Comparison of ENCODE assay signal across 17 cellular contexts in the genomic region with DNA sequence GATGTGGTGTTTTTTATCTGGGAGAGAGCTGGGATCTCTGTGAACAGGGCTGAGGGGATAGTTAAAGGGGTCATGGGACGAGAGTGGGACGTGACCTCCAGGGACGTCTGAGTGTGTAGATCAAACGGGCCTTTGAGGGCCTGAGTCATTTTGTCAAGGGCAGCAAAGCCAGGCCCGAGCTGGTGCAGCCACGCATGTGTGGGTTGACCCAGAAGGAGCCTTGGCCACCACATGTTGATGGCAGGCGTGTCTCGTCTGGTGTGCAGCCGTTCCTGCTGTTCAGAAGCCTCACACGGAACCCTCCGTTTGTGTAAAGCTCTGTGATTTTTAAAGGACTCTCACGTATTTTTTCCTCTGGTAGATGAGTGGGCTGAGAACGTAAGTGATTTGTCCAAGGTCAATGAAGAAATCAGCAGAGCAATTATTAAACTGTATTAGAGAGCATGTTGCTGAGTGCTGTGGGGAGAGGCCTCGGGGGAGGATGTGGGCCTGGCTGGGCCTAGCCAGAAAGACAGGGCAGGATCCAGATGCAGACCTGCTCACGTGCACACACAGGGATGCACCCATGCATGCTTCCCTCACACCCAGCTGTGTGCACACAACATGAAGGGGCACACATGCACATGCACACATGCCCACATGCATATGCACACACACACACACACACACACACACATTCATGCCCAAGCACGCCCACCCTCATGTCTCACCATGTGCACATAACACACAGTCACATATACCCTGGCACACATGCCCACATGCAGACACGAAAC.
DNase-seq lines count a peak whose midpoint lies in the region; ATAC-seq and TF ChIP-seq lines count a peak whose summit lies in the region.
"Had no signal": no experiment of that assay in that cellular context is flagged by ENCODE, and none has a peak within 500 bp of the region (broad histone marks: within the 10 kb centered on the region; RNA-seq: fewer than 3 reads in every experiment).

No MANE protein-coding gene starts in this region.

- BruUV-seq in OCI-LY7 (replicated peaks; lab: Mats Ljungman, UMichigan) (no TSS peak), A673 (replicated peaks; lab: Mats Ljungman, UMichigan) (no TSS peak)

- peaks cover 4 to 41% (median 33%) of the 10 kb centered on the region in 10 experiments; a peak in 17 of 20 replicates for H3K4me1 ChIP-seq in BLaER1 treated with 17β-estradiol and CSF1 and Interleukin-3, amounts not matched to agents 10 nM and 100 nM
- H3K4me1 ChIP-seq in OCI-LY7 (ENCODE audit: insufficient read depth, low read length, poor library complexity, severe bottlenecking) (peaks cover 37% of the 10 kb centered on the region), mesendoderm (ENCODE audit: control insufficient read depth, low read depth, low read length) (peaks cover 3% of the 10 kb centered on the region), thyroid gland (peaks cover 0 to 21% of the 10 kb centered on the region in 2 donors), A673 (ENCODE audit: insufficient read depth, low read length, poor library complexity, severe bottlenecking) (no peaks in the 10 kb centered on the region)
- H3K4me1 ChIP-seq: Caco-2 had no signal

- H4K8ac ChIP-seq in mesendoderm (ENCODE audit: low read depth, low read length) = no peak overlapping the region

- no peaks in the 10 kb centered on the region for H3K79me2 ChIP-seq in OCI-LY7 (ENCODE audit: insufficient read depth, low read depth, low read length)
- H3K79me2 ChIP-seq in mesendoderm (ENCODE audit: control insufficient read depth, insufficient read depth, low read length) = no peaks in the 10 kb centered on the region

- H3K79me1 ChIP-seq in mesendoderm (ENCODE audit: low read length) = no peaks in the 10 kb centered on the region

- no peak overlapping the region for H2BK5ac ChIP-seq in mesendoderm (ENCODE audit: low read length)

- DNase-seq in OCI-LY7 (ENCODE audit: low spot score) = peak; percentile 67
- DNase-seq in mesendoderm = no peak
- peak; percentile 83 to 84 for DNase-seq in thyroid gland
- DNase-seq in T-helper 1 cell = no peak
- DNase-seq in A673 (ENCODE audit: low spot score) = no peak
- no peak for DNase-seq in T-helper 17 cell
- DNase-seq: Caco-2; CD4-positive, alpha-beta memory T cell; DMS 273 treated with DMSO at 0.1 percent for 48 hours; GOT3; Kasumi-1; NCI-H1417 treated with DMSO at 0.1 percent for 48 hours; NCI-H187; NCI-H446; NCI-H526; SHP77 had no signal

- H2BK15ac ChIP-seq in mesendoderm (replicated peaks; ENCODE audit: low read depth) = no peak overlapping the region

- peak overlapping the region in 4 of 11 experiments; percentile 31 to 60 (median 55); a peak in 7 of 22 replicates for H3K27ac ChIP-seq in BLaER1 treated with 17β-estradiol and CSF1 and Interleukin-3, amounts not matched to agents 10 nM and 100 nM
- H3K27ac ChIP-seq in OCI-LY7 (ENCODE audit: low read depth, low read length, poor library complexity, severe bottlenecking) (no peak overlapping the region), mesendoderm (ENCODE audit: low read depth, low read length) (no peak overlapping the region), thyroid gland (no peak overlapping the region), A673 (ENCODE audit: low read depth, low read length, poor library complexity, severe bottlenecking) (no peak overlapping the region)

- H3K18ac ChIP-seq in mesendoderm (ENCODE audit: low read length) = no peak overlapping the region

- no peak for TF ChIP-seq POLR2A in thyroid gland (IDR thresholded peaks at IDR 0.05)

- no peaks in the 10 kb centered on the region for H3K36me3 Mint-ChIP-seq in T-helper 17 cell (ENCODE audit: low read depth)
- H3K36me3 Mint-ChIP-seq: CD4-positive, alpha-beta memory T cell had no signal

- H3K56ac ChIP-seq in mesendoderm (ENCODE audit: low read length) = peak overlapping the region; percentile 25

- ATAC-seq in T-helper 17 cell = no peak

- H3K23ac ChIP-seq in mesendoderm (ENCODE audit: low read length) = no peak overlapping the region

- H2BK120ac ChIP-seq in mesendoderm (ENCODE audit: low read depth, low read length) = no peak overlapping the region

- intact Hi-C loops in OCI-LY7 (cut with micrococcal nuclease; ENCODE audit: unreplicated experiment) (loop anchor here (2.0 kb wide), 1 partner anchor 87 kb away; no protein-coding TSS in a partner anchor), thyroid gland (cut with DNase I) (no loop called here), A673 (cut with micrococcal nuclease; ENCODE audit: unreplicated experiment) (no loop called here)

- CTCF ChIA-PET in OCI-LY7 (lab: Charles Lee; ENCODE audit: unreplicated experiment) = no interaction called here
- CTCF ChIA-PET in A673 (lab: Charles Lee) = no interaction called here

- peaks cover 0 to 78% (median 0%) of the 10 kb centered on the region in 11 experiments; a peak in 7 of 22 replicates for H3K27me3 ChIP-seq in BLaER1 treated with 17β-estradiol and CSF1 and Interleukin-3, amounts not matched to agents 10 nM and 100 nM
- H3K27me3 ChIP-seq in mesendoderm (ENCODE audit: insufficient read depth, low read length, poor library complexity) (no peaks in the 10 kb centered on the region), thyroid gland (no peaks in the 10 kb centered on the region), A673 (replicated peaks; ENCODE audit: insufficient read depth, low read depth, low read length, poor library complexity) (no peaks in the 10 kb centered on the region)

- H3K9me3 ChIP-seq in BLaER1 treated with 17β-estradiol and CSF1 and Interleukin-3, amounts not matched to agents 10 nM and 100 nM (replicated peaks in 1 of 11) = peaks cover under 1 to 6% (median 2%) of the 10 kb centered on the region in 11 experiments; a peak in 19 of 22 replicates
- H3K9me3 ChIP-seq in OCI-LY7 (ENCODE audit: low read length) (no peaks in the 10 kb centered on the region), thyroid gland (no peaks in the 10 kb centered on the region), A673 (ENCODE audit: low read depth, low read length, poor library complexity, severe bottlenecking) (no peaks in the 10 kb centered on the region), T-helper 17 cell (ENCODE audit: control insufficient read depth, low read length, poor library complexity, severe bottlenecking) (no peaks in the 10 kb centered on the region)
- H3K9me3 ChIP-seq: Caco-2 had no signal

- H4K20me1 ChIP-seq in BLaER1 treated with 17β-estradiol and CSF1 and Interleukin-3, amounts not matched to agents 10 nM and 100 nM = peaks cover 0 to 11% (median 0%) of the 10 kb centered on the region in 11 experiments; a peak in 3 of 22 replicates
- H4K20me1 ChIP-seq in OCI-LY7 (ENCODE audit: insufficient read depth, low read length) = no peaks in the 10 kb centered on the region

- peak overlapping the region in 9 of 11 experiments; percentile 43 to 85 (median 76); a peak in 18 of 22 replicates for H3K4me2 ChIP-seq in BLaER1 treated with 17β-estradiol and CSF1 and Interleukin-3, amounts not matched to agents 10 nM and 100 nM
- H3K4me2 ChIP-seq in OCI-LY7 (ENCODE audit: low read length) (peak overlapping the region; percentile 30), mesendoderm (ENCODE audit: low read length) (no peak overlapping the region)

- H3K9ac ChIP-seq in BLaER1 treated with 17β-estradiol and CSF1 and Interleukin-3, amounts not matched to agents 10 nM and 100 nM = peak overlapping the region in 3 of 11 experiments; percentile 7 to 36 (median 24); a peak in 1 of 22 replicates
- H3K9ac ChIP-seq in mesendoderm (ENCODE audit: low read length) = no peak overlapping the region

- H3K27me3 Mint-ChIP-seq in T-helper 17 cell = peaks cover 27% of the 10 kb centered on the region

- no peaks in the 10 kb centered on the region for H3K4me1 Mint-ChIP-seq in T-helper 17 cell
- H3K4me1 Mint-ChIP-seq: CD4-positive, alpha-beta memory T cell had no signal

- H3K4me3 Mint-ChIP-seq in T-helper 17 cell = no peak overlapping the region
- H3K4me3 Mint-ChIP-seq: CD4-positive, alpha-beta memory T cell had no signal

- no peak overlapping the region for H3K4ac ChIP-seq in mesendoderm (ENCODE audit: low read depth, low read length)

- POLR2A ChIA-PET in OCI-LY7 (lab: Charles Lee) (no interaction called here), A673 (lab: Charles Lee; ENCODE audit: low non-redundant PET) (no interaction called here)

- TF ChIP-seq CTCF in OCI-LY7 (conservative IDR thresholded peaks at IDR 0.05; ENCODE audit: low read length) (no peak), thyroid gland (IDR thresholded peaks at IDR 0.05) (no peak), A673 (conservative IDR thresholded peaks at IDR 0.05; ENCODE audit: low read depth, low read length) (no peak)

- no peaks in the 10 kb centered on the region for H3K9me2 ChIP-seq in OCI-LY7 (ENCODE audit: insufficient read depth, low read length)

- H3K36me3 ChIP-seq in BLaER1 treated with 17β-estradiol and CSF1 and Interleukin-3, amounts not matched to agents 10 nM and 100 nM = no peaks in the 10 kb centered on the region
- H3K36me3 ChIP-seq in OCI-LY7 (ENCODE audit: insufficient read depth, low read length) (no peaks in the 10 kb centered on the region), mesendoderm (ENCODE audit: control insufficient read depth, insufficient read depth, low read length) (no peaks in the 10 kb centered on the region), thyroid gland (no peaks in the 10 kb centered on the region), A673 (ENCODE audit: insufficient read depth, low read length, poor library complexity, severe bottlenecking) (no peaks in the 10 kb centered on the region)

- H3K27ac Mint-ChIP-seq in T-helper 17 cell = no peak overlapping the region
- H3K27ac Mint-ChIP-seq: CD4-positive, alpha-beta memory T cell had no signal

- no peak overlapping the region for H2AK5ac ChIP-seq in mesendoderm (ENCODE audit: low read length)

- WGBS in mesendoderm (ENCODE audit: extremely low coverage, insufficient coverage, low lambda C conversion rate) = no CpG with 5 or more reads among the region's 17 CpGs
- 32 to 49% methylated on average over 16 to 17 of the region's 17 CpGs for WGBS in thyroid gland, 2 donors

- H4K5ac ChIP-seq in mesendoderm (ENCODE audit: low read length) = no peak overlapping the region

- no peak overlapping the region; a peak in 1 of 20 replicates for H3K4me3 ChIP-seq in BLaER1 treated with 17β-estradiol and CSF1 and Interleukin-3, amounts not matched to agents 10 nM and 100 nM
- H3K4me3 ChIP-seq in OCI-LY7 (ENCODE audit: low read depth, low read length, poor library complexity, severe bottlenecking) (no peak overlapping the region), mesendoderm (ENCODE audit: low read length) (no peak overlapping the region), thyroid gland (replicated peaks in 1 of 3) (no peak overlapping the region), A673 (ENCODE audit: low read depth, low read length, poor library complexity, severe bottlenecking) (no peak overlapping the region)

- no peak overlapping the region for H2AFZ ChIP-seq in OCI-LY7 (ENCODE audit: low read length)

Comparison
In these comparisons a context has a peak if more than half of its experiments do, and no peak if none do; other contexts are left out.
1. DNase-seq: peak in OCI-LY7 (single experiment) and thyroid gland (2 of 2); none in mesendoderm (single experiment), T-helper 1 cell (0 of 5), A673 (single experiment) and T-helper 17 cell (0 of 3).